1 cellular context compared by ENCODE assay signal in the genomic region with DNA sequence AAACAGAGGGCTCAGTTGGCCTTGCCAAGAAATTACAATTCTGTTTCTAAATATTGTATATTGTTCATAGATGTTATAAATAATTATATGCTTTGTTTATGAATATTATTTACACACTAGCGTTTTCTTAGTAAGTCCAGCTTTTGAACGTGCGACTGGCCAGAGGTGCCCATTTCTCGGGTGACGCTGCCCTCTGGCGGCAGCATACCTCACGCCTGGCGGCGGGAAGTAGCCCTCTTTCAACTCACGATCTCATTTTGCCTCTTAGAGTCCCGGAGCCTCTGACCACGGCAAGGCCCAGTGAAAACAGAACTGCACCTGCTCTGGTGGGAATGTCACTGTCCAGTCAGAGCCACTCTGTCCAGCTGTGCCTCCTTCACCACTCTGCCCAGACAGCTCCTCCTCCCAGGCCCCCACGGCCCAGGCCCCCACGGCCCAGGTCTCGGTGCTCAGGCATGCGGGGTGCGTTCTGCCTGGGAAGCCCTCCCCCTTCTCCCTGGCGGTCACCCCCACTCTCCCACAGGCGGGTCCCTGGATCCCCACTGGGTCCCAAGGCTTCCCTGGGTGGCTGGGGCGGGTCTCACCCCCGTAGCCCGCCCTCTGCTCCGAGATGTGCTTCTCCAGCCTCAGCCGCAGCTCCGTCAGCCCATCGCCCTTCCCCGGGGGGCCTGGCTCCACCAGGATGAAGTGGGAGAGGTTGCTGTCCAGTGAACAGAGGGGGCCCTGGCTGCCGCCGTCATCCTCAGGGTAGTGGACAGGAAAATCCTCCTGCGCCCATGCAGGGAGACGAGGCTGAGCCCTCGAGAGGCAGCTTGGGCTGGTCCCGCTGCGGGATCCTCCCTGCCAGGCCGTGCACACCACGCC.
TF ChIP-seq lines count a peak whose summit lies in the region.

No MANE protein-coding gene starts in this region.

TF ChIP-seq in GM12878, 131 proteins besides CTCF, POLR2A, EP300 and RAD21:
- TF ChIP-seq LARP7 (IDR thresholded peaks at IDR 0.05) (no peak), BHLHE40 (IDR thresholded peaks at IDR 0.05; ENCODE audit: borderline replicate concordance in 1 of 2, low read depth in 2 of 2, low read length in 1 of 2) (peak; percentile 49 to 60; a peak in 2 of 4 replicates), SPI1 (IDR thresholded peaks at IDR 0.05; ENCODE audit: borderline replicate concordance, insufficient read depth, low read depth, low read length) (no peak), IRF4 (IDR thresholded peaks at IDR 0.05; ENCODE audit: low read depth, low read length) (no peak), JUND (IDR thresholded peaks at IDR 0.05; ENCODE audit: low read depth, low read length) (no peak), YY1 (IDR thresholded peaks at IDR 0.05; ENCODE audit: low read depth, low read length) (0 out of 2 replicates have a peak, but pooled peaks have one; percentile 54), STAT1 (conservative IDR thresholded peaks at IDR 0.05) (no peak), SMC3 (IDR thresholded peaks at IDR 0.05; ENCODE audit: borderline replicate concordance, low read length) (peak; percentile 98), SUPT20H (IDR thresholded peaks at IDR 0.05; ENCODE audit: borderline replicate concordance, control insufficient read depth, low read depth, low read length) (no peak)
- TF ChIP-seq, protein P1, sequence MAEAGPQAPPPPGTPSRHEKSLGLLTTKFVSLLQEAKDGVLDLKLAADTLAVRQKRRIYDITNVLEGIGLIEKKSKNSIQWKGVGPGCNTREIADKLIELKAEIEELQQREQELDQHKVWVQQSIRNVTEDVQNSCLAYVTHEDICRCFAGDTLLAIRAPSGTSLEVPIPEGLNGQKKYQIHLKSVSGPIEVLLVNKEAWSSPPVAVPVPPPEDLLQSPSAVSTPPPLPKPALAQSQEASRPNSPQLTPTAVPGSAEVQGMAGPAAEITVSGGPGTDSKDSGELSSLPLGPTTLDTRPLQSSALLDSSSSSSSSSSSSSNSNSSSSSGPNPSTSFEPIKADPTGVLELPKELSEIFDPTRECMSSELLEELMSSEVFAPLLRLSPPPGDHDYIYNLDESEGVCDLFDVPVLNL (IDR thresholded peaks at IDR 0.05; ENCODE audit: low read depth, low read length): 0 out of 2 replicates have a peak, but pooled peaks have one; percentile 32
- TF ChIP-seq, protein P2, sequence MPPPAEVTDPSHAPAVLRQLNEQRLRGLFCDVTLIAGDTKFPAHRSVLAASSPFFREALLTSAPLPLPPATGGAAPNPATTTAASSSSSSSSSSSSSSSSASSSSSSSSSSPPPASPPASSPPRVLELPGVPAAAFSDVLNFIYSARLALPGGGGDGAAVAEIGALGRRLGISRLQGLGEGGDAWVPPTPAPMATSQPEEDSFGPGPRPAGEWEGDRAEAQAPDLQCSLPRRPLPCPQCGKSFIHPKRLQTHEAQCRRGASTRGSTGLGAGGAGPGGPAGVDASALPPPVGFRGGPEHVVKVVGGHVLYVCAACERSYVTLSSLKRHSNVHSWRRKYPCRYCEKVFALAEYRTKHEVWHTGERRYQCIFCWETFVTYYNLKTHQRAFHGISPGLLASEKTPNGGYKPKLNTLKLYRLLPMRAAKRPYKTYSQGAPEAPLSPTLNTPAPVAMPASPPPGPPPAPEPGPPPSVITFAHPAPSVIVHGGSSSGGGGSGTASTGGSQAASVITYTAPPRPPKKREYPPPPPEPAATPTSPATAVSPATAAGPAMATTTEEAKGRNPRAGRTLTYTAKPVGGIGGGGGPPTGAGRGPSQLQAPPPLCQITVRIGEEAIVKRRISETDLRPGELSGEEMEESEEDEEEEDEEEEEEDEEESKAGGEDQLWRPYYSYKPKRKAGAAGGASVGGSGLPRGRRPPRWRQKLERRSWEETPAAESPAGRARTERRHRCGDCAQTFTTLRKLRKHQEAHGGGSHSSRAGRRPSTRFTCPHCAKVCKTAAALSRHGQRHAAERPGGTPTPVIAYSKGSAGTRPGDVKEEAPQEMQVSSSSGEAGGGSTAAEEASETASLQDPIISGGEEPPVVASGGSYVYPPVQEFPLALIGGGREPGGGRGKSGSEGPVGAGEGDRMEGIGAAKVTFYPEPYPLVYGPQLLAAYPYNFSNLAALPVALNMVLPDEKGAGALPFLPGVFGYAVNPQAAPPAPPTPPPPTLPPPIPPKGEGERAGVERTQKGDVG (CRISPR knock-in tag; IDR thresholded peaks at IDR 0.05): no peak
TF ChIP-seq in GM12878: peak in this region for 4.
